ENCODE assay signal across 20 cellular contexts in the genomic region with DNA sequence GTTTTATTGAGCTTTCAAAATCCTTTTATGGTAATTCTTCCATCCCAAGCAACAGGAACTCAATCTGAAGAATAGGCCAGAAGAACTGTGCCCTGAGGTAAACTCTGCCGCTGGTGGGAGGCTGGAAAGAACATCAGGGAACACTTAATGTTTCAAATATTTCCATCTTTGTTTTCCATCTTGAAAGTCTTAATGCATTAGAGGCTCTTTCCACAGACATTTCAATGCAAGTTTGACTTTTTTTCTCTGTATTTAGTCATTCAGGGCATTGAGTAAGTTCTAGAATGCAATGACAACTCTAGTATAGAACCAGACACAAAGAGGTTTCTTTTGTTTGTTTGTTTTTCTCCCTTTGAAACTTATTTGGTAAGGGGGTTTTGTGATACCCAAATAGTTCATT.
DNase-seq lines count a peak whose midpoint lies in the region; ATAC-seq and TF ChIP-seq lines count a peak whose summit lies in the region.
"Had no signal": no experiment of that assay in that cellular context is flagged by ENCODE, and none has a peak within 500 bp of the region (broad histone marks: within the 10 kb centered on the region; RNA-seq: fewer than 3 reads in every experiment).

No MANE protein-coding gene starts in this region.

- no peaks in the 10 kb centered on the region for H3K27me3 ChIP-seq in HUES64 (ENCODE audit: insufficient read depth, low read length)
- H3K27me3 ChIP-seq in esophagus squamous epithelium: no peaks in the 10 kb centered on the region
- peaks cover 0 to 6% (median 0%) of the 10 kb centered on the region in 7 donors for H3K27me3 ChIP-seq in spleen (replicated peaks in 1 of 7)
- H3K27me3 ChIP-seq: brain microvascular endothelial cell had no signal

- in situ Hi-C loops in GM13976 (cut with MboI; ENCODE audit: low sequenced_read_pairs, unreplicated experiment): no loop called here

- no peak for TF ChIP-seq POLR2A in esophagus squamous epithelium (IDR thresholded peaks at IDR 0.05)
- TF ChIP-seq POLR2A in spleen (IDR thresholded peaks at IDR 0.05): no peak

- DNase-seq in GM13976 (ENCODE audit: low spot score) (peak; percentile 6), esophagus squamous epithelium (lab: John Stamatoyannopoulos, UW) (no peak), spleen (no peak), NCI-H1694 (lab: John Stamatoyannopoulos, UW) (no peak), AG20443 (ENCODE audit: low spot score) (no peak)
- DNase-seq: activated CD4-positive, alpha-beta T cell treated with anti-CD3 and anti-CD28 coated beads, Interleukin-2, amount 10 ng/mL, durations not matched to agents 24 days and 14 days; activated effector memory CD4-positive, alpha-beta T cell treated with anti-CD3 and anti-CD28 coated beads, Interleukin-2, amount 50 U/mL, for 16 hours; brain microvascular endothelial cell; CD8-positive, alpha-beta memory T cell; DMS153; head of caudate nucleus; immature natural killer cell; IMR-90; NCI-H1092 treated with DMSO at 0.1 percent for 48 hours; NCI-H2029; NCI-H345; PC-9; SIG-M5 had no signal

- no peak overlapping the region for H3K9ac ChIP-seq in HUES64 (ENCODE audit: low read depth, low read length)

- no peaks in the 10 kb centered on the region for H3K9me3 ChIP-seq in HUES64 (ENCODE audit: insufficient read depth, low read depth, low read length)
- H3K9me3 ChIP-seq in esophagus squamous epithelium: no peaks in the 10 kb centered on the region
- H3K9me3 ChIP-seq in spleen: no peaks in the 10 kb centered on the region

- H3K36me3 ChIP-seq in HUES64 (ENCODE audit: insufficient read depth, low read length): no peaks in the 10 kb centered on the region
- H3K36me3 ChIP-seq in esophagus squamous epithelium: no peaks in the 10 kb centered on the region
- no peaks in the 10 kb centered on the region for H3K36me3 ChIP-seq in spleen
- H3K36me3 ChIP-seq: brain microvascular endothelial cell had no signal

- H3K4me1 ChIP-seq in HUES64 (ENCODE audit: insufficient read depth, low read length): peaks cover 34% of the 10 kb centered on the region
- peaks cover 0 to 62% (median 33%) of the 10 kb centered on the region in 3 donors for H3K4me1 ChIP-seq in esophagus squamous epithelium
- peaks cover 0 to 29% (median 10%) of the 10 kb centered on the region in 6 donors for H3K4me1 ChIP-seq in spleen

- H3K27ac ChIP-seq in HUES64 (ENCODE audit: low read depth, low read length): peak overlapping the region; percentile 94
- H3K27ac ChIP-seq in esophagus squamous epithelium: peak overlapping the region; percentile 46 to 77 (median 55)
- peak overlapping the region in 5 of 8 donors; percentile 1 to 60 (median 18) for H3K27ac ChIP-seq in spleen
- H3K27ac ChIP-seq: brain microvascular endothelial cell, PC-9 had no signal

- intact Hi-C loops in esophagus squamous epithelium (cut with DNase I) (no loop called here), spleen (cut with DNase I; ENCODE audit: low total_unique reads) (no loop called here)

- WGBS in HUES64: 70% methylated on average over 1 of the region's 1 CpG
- WGBS in esophagus squamous epithelium, 2 donors: 56 to 58% methylated on average over 1 of the region's 1 CpG
- WGBS in spleen, 5 donors: 69 to 89% (median 82%) methylated on average over 1 of the region's 1 CpG

- no peak for TF ChIP-seq CTCF in GM13976 (IDR thresholded peaks at IDR 0.05; ENCODE audit: borderline replicate concordance, control extremely low read depth, extremely low read depth, insufficient read depth, missing control alignments)
- TF ChIP-seq CTCF in esophagus squamous epithelium (IDR thresholded peaks at IDR 0.05): no peak
- no peak for TF ChIP-seq CTCF in spleen (IDR thresholded peaks at IDR 0.05 in 8 of 11, conservative IDR thresholded peaks at IDR 0.05 in 3 of 11)

- H3K4me3 ChIP-seq in HUES64 (ENCODE audit: low read length) (no peak overlapping the region), esophagus squamous epithelium (no peak overlapping the region), spleen (no peak overlapping the region)
- H3K4me3 ChIP-seq: PC-9 had no signal

- ATAC-seq in HG02885 (IDR thresholded peaks at IDR 0.05; ENCODE audit: poor library complexity, unreplicated experiment): no peak

Comparison
In these comparisons a context has a peak if more than half of its experiments do, and no peak if none do; other contexts are left out.
1. H3K27ac ChIP-seq: peak in every context shown above with its lines; median percentile 94 in HUES64; 55 in esophagus squamous epithelium; 18 in spleen.